In the genomic region with DNA sequence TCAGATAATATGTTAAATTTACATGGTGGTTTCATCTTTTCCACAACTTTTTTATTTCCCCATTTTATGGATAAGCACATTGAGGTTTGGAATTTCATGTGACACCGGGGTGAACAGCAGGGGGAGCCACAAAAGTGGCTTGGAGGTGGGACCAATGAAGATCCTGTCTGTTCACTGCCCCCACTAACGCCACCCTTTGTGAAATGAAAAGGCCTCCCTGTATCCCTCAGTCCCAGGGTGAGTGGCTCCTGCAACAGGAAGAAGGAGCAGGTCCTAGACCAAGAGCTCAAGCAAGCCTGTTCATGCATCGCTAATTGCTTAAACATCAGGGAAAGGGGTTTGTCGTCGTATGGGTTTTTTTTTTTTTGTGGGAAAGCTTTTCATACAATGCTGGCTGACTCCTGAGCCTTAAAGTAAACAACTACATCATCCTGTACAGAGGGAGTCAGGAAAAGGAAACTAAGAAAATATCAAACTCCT, we compare ENCODE assay signal across 11 cellular contexts.
DNase-seq lines count a peak whose midpoint lies in the region; ATAC-seq and TF ChIP-seq lines count a peak whose summit lies in the region.
"Had no signal": no experiment of that assay in that cellular context is flagged by ENCODE, and none has a peak within 500 bp of the region (broad histone marks: within the 10 kb centered on the region; RNA-seq: fewer than 3 reads in every experiment).

No MANE protein-coding gene starts in this region.

- no peaks in the 10 kb centered on the region for H3K36me3 Mint-ChIP-seq in endodermal cell (ENCODE audit: low read depth)

- H4K8ac ChIP-seq in neuronal stem cell (ENCODE audit: low read depth, low read length), result no peak overlapping the region

- H3K4me1 Mint-ChIP-seq in endodermal cell, result peaks cover 25% of the 10 kb centered on the region

- H2BK120ac ChIP-seq in neuronal stem cell (ENCODE audit: low read depth, low read length), result no peak overlapping the region

- no peak overlapping the region for H3K23ac ChIP-seq in neuronal stem cell (ENCODE audit: low read depth, low read length, poor library complexity)

- H3K4me3 ChIP-seq in endodermal cell (ENCODE audit: low read length) (no peak overlapping the region), mesodermal cell (ENCODE audit: extremely low read depth, insufficient read depth, low read length, poor library complexity, severe bottlenecking) (no peak overlapping the region), neuronal stem cell (ENCODE audit: low read length in 2 of 2) (no peak overlapping the region)

- no peak overlapping the region for H3K27ac Mint-ChIP-seq in endodermal cell
- H3K27ac Mint-ChIP-seq: stimulated activated naive CD8-positive, alpha-beta T cell treated with anti-CD3 and anti-CD28 coated beads, Interleukin-15, amount 100 ng/mL, for 72 hours had no signal

- no peak overlapping the region for H3K9ac ChIP-seq in endodermal cell (ENCODE audit: extremely low read depth, low read length, poor library complexity, severe bottlenecking)
- H3K9ac ChIP-seq in neuronal stem cell (ENCODE audit: low read depth, low read length, poor library complexity), result no peak overlapping the region

- DNase-seq in ELR (ENCODE audit: low read depth), result peak; percentile 83
- peak; percentile 24 for DNase-seq in NCI-H1105 treated with DMSO at 0.1 percent for 48 hours (lab: John Stamatoyannopoulos, UW)
- peak; percentile 51 for DNase-seq in endodermal cell
- DNase-seq in NCI-H2081 (lab: John Stamatoyannopoulos, UW), result no peak
- DNase-seq in neuronal stem cell (ENCODE audit: low spot score), result no peak
- no peak for DNase-seq in stimulated activated CD4-positive, alpha-beta T cell treated with anti-CD3 and anti-CD28 coated beads, Interleukin-15, amount 100 ng/mL, for 24 hours
- DNase-seq: activated effector memory CD4-positive, alpha-beta T cell treated with anti-CD3 and anti-CD28 coated beads, Interleukin-2, amount 50 U/mL, for 16 hours; stimulated activated naive CD8-positive, alpha-beta T cell treated with anti-CD3 and anti-CD28 coated beads, Interleukin-15, amount 100 ng/mL, for 72 hours; T-helper 1 cell had no signal

- no peaks in the 10 kb centered on the region for H3K79me1 ChIP-seq in neuronal stem cell (ENCODE audit: low read depth, low read length)

- H3K9me3 ChIP-seq in endodermal cell (ENCODE audit: control insufficient read depth, low read length), result no peaks in the 10 kb centered on the region
- H3K9me3 ChIP-seq in mesodermal cell (ENCODE audit: control insufficient read depth, low read length), result no peaks in the 10 kb centered on the region
- no peaks in the 10 kb centered on the region for H3K9me3 ChIP-seq in neuronal stem cell (replicated peaks in 1 of 2; ENCODE audit: control insufficient read depth in 2 of 2, insufficient read depth in 1 of 2, low read depth in 1 of 2, low read length in 2 of 2)

- ATAC-seq in GM21717 (IDR thresholded peaks at IDR 0.05; ENCODE audit: unreplicated experiment), result no peak
- ATAC-seq: stimulated activated naive CD8-positive, alpha-beta T cell treated with anti-CD3 and anti-CD28 coated beads, Interleukin-15, amount 100 ng/mL, for 72 hours had no signal

- H3K4me1 ChIP-seq in endodermal cell (ENCODE audit: control insufficient read depth, insufficient read depth, low read length), result no peaks in the 10 kb centered on the region
- H3K4me1 ChIP-seq in mesodermal cell (ENCODE audit: control insufficient read depth, insufficient read depth, low read length, poor library complexity, severe bottlenecking), result no peaks in the 10 kb centered on the region
- H3K4me1 ChIP-seq in neuronal stem cell (ENCODE audit: control insufficient read depth in 2 of 2, insufficient read depth in 1 of 2, low read depth in 1 of 2, low read length in 2 of 2), result peaks cover 0 to 2% of the 10 kb centered on the region in 2 donors

- no peak overlapping the region for H2BK5ac ChIP-seq in neuronal stem cell (ENCODE audit: low read length)

- H3K36me3 ChIP-seq in endodermal cell (ENCODE audit: control insufficient read depth, insufficient read depth, low read length), result no peaks in the 10 kb centered on the region
- peaks cover 3% of the 10 kb centered on the region for H3K36me3 ChIP-seq in mesodermal cell (ENCODE audit: control insufficient read depth, insufficient read depth, low read length)
- no peaks in the 10 kb centered on the region for H3K36me3 ChIP-seq in neuronal stem cell (replicated peaks in 1 of 2; ENCODE audit: control insufficient read depth in 2 of 2, insufficient read depth in 2 of 2, low read length in 2 of 2)

- peak; percentile 53 for TF ChIP-seq CTCF in endodermal cell (conservative IDR thresholded peaks at IDR 0.05)

- no peaks in the 10 kb centered on the region for H3K9me3 Mint-ChIP-seq in endodermal cell
- H3K9me3 Mint-ChIP-seq: stimulated activated naive CD8-positive, alpha-beta T cell treated with anti-CD3 and anti-CD28 coated beads, Interleukin-15, amount 100 ng/mL, for 72 hours had no signal

- no peaks in the 10 kb centered on the region for H3K27me3 Mint-ChIP-seq in endodermal cell (ENCODE audit: insufficient read depth)
- H3K27me3 Mint-ChIP-seq: stimulated activated naive CD8-positive, alpha-beta T cell treated with anti-CD3 and anti-CD28 coated beads, Interleukin-15, amount 100 ng/mL, for 72 hours had no signal

- H3K27me3 ChIP-seq in endodermal cell (ENCODE audit: control insufficient read depth, insufficient read depth, low read length, poor library complexity, severe bottlenecking), result no peaks in the 10 kb centered on the region
- H3K27me3 ChIP-seq in neuronal stem cell (ENCODE audit: control insufficient read depth in 3 of 3, insufficient read depth in 3 of 3, low read depth in 1 of 3, low read length in 3 of 3), result no peaks in the 10 kb centered on the region

- H3K4ac ChIP-seq in neuronal stem cell (ENCODE audit: low read length), result no peak overlapping the region

- H2BK12ac ChIP-seq in neuronal stem cell (ENCODE audit: low read length), result no peak overlapping the region

- no peak overlapping the region for H2AFZ ChIP-seq in neuronal stem cell (ENCODE audit: low read length)

- H3K14ac ChIP-seq in neuronal stem cell (ENCODE audit: low read length), result no peak overlapping the region

- no peak overlapping the region for H4K91ac ChIP-seq in neuronal stem cell (ENCODE audit: low read depth, low read length, poor library complexity)

- no peak overlapping the region for H2BK15ac ChIP-seq in neuronal stem cell (ENCODE audit: low read length)

- 84 to 100% methylated on average over 2 to 5 of the region's 5 CpGs for WGBS in endodermal cell (ENCODE audit: insufficient coverage in 1 of 2, insufficient read length in 1 of 2), 2 experiments
- 100% methylated on average over 2 of the region's 5 CpGs; no CpG with 5 or more reads in 1 of the 2 experiments for WGBS in mesodermal cell (ENCODE audit: insufficient coverage in 2 of 2), 2 experiments
- no CpG with 5 or more reads among the region's 5 CpGs for WGBS in neuronal stem cell (ENCODE audit: extremely low coverage in 2 of 2, insufficient read length in 2 of 2, insufficient replicate concordance in 1 of 2), 2 donors

- H3K4me2 ChIP-seq in neuronal stem cell (ENCODE audit: insufficient read depth, low read length, poor library complexity, severe bottlenecking), result no peak overlapping the region

- no peak overlapping the region for H2AK5ac ChIP-seq in neuronal stem cell (ENCODE audit: low read depth, low read length)

- H3K18ac ChIP-seq in neuronal stem cell (ENCODE audit: low read length), result no peak overlapping the region

- H3K4me3 Mint-ChIP-seq in endodermal cell, result no peak overlapping the region
- H3K4me3 Mint-ChIP-seq: stimulated activated naive CD8-positive, alpha-beta T cell treated with anti-CD3 and anti-CD28 coated beads, Interleukin-15, amount 100 ng/mL, for 72 hours had no signal

- H3K27ac ChIP-seq in endodermal cell (ENCODE audit: low read depth, low read length) (no peak overlapping the region), mesodermal cell (ENCODE audit: low read depth, low read length, severe bottlenecking) (peak overlapping the region; percentile 68), neuronal stem cell (replicated peaks; ENCODE audit: low read length) (no peak overlapping the region)

Comparison
In these comparisons a context has a peak if more than half of its experiments do, and no peak if none do; other contexts are left out.
1. DNase-seq: peak in ELR (single experiment), NCI-H1105 treated with DMSO at 0.1 percent for 48 hours (single experiment) and endodermal cell (single experiment); none in NCI-H2081 (0 of 2), neuronal stem cell (single experiment) and stimulated activated CD4-positive, alpha-beta T cell treated with anti-CD3 and anti-CD28 coated beads, Interleukin-15, amount 100 ng/mL, for 24 hours (single experiment).